Comparison of ENCODE assay signal across 3 cellular contexts in the genomic region with DNA sequence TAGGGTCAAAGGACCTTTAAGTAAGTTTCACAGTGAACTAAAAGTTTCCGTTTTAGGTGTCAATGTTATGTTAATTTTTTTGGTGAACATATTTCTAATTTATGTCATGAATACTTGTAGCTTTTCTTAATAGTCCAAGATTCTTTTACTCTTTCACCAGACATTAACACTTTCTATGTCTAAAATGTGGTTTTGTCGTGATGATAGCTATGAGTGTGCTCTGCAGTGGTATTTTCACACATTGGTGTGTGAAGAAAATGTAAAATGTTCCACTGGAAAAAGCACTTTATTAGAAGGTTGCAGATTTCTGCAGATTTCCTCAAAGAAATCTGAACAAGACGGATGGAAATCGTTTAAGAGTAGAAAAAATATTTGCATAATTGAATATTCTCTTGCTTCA.
"Had no signal": no experiment of that assay in that cellular context is flagged by ENCODE, and none has a peak within 500 bp of the region (broad histone marks: within the 10 kb centered on the region; RNA-seq: fewer than 3 reads in every experiment).

No MANE protein-coding gene starts in this region.

- H3K4me3 ChIP-seq: GM12878 had no signal

- DNase-seq: GDM1, GF-D8 had no signal

- ATAC-seq: GM12878 had no signal
